28 cellular contexts compared by ENCODE assay signal in genomic region chr3:186599142-186599784, GRCh38. TPM values are rescaled to one million over a fixed set of nuclear protein-coding genes. Genes with fewer than 3 reads are reported as not detected.
DNase-seq lines count a peak whose midpoint lies in the region; ATAC-seq and TF ChIP-seq lines count a peak whose summit lies in the region.
"Had no signal": no experiment of that assay in that cellular context is flagged by ENCODE, and none has a peak within 500 bp of the region (broad histone marks: within the 10 kb centered on the region; RNA-seq: fewer than 3 reads in every experiment).

No MANE protein-coding gene starts in this region.

- H3K9ac ChIP-seq in PC-3 (ENCODE audit: low read length): no peak overlapping the region

- no peaks in the 10 kb centered on the region for H3K9me3 ChIP-seq in PC-3 (ENCODE audit: low read length)
- H3K9me3 ChIP-seq in right cardiac atrium (ENCODE audit: control insufficient read depth, low read length): no peaks in the 10 kb centered on the region
- H3K9me3 ChIP-seq: esophagus squamous epithelium, gastroesophageal sphincter, SJCRH30, transverse colon had no signal

- no TSS peak for BruUV-seq in PC-3 (replicated peaks; lab: Mats Ljungman, UMichigan)

- no peak overlapping the region for H3K27ac ChIP-seq in PC-3 (ENCODE audit: low read length)
- peak overlapping the region; percentile 49 for H3K27ac ChIP-seq in right cardiac atrium (ENCODE audit: low read length)
- H3K27ac ChIP-seq: esophagus squamous epithelium, gastroesophageal sphincter, SJCRH30, transverse colon had no signal

- no peak overlapping the region for H2AFZ ChIP-seq in PC-3 (ENCODE audit: low read length)

- intact Hi-C loops in PC-3 (cut with micrococcal nuclease): no loop called here
- intact Hi-C loops in right cardiac atrium (cut with DNase I): no loop called here

- H3K36me3 Mint-ChIP-seq in activated T-helper 17 cell treated with anti-CD3 and anti-CD28 coated beads, Interleukin-2, amount 50 U/mL, for 72 hours (ENCODE audit: low read depth): no peaks in the 10 kb centered on the region
- H3K36me3 Mint-ChIP-seq: activated naive CD8-positive, alpha-beta T cell treated with anti-CD3 and anti-CD28 coated beads, Interleukin-2, amount 10 ng/mL, durations not matched to agents 7 days and 5 days; brain had no signal

- H3K27ac Mint-ChIP-seq in activated T-helper 17 cell treated with anti-CD3 and anti-CD28 coated beads, Interleukin-2, amount 50 U/mL, for 72 hours: no peak overlapping the region
- H3K27ac Mint-ChIP-seq: activated naive CD8-positive, alpha-beta T cell treated with anti-CD3 and anti-CD28 coated beads, Interleukin-2, amount 10 ng/mL, durations not matched to agents 7 days and 5 days; brain; effector memory CD8-positive, alpha-beta T cell; progenitor cell of endocrine pancreas; stimulated activated naive CD8-positive, alpha-beta T cell treated with anti-CD3 and anti-CD28 coated beads, Interleukin-15, amount 100 ng/mL, for 72 hours; T-helper 1 cell treated with Interleukin-12 subunit alpha and Interleukin-12 subunit beta and Interleukin-4 antibody, amounts not matched to agents 30 μg/mL and 1 μg/mL, for 36 hours had no signal

- H3K79me2 ChIP-seq in PC-3 (ENCODE audit: low read length): no peaks in the 10 kb centered on the region

- ATAC-seq in PC-3: peak; percentile 51; the same call in 1 of the 2 replicates
- ATAC-seq in right cardiac atrium: peak in 1 of 2 donors; percentile 28
- no peak for ATAC-seq in activated T-helper 17 cell treated with anti-CD3 and anti-CD28 coated beads, Interleukin-2, amount 50 U/mL, for 72 hours (replicated peaks)
- no peak for ATAC-seq in GM19351 (IDR thresholded peaks at IDR 0.05; ENCODE audit: unreplicated experiment)
- ATAC-seq: effector memory CD8-positive, alpha-beta T cell; gastroesophageal sphincter; stimulated activated naive CD8-positive, alpha-beta T cell treated with anti-CD3 and anti-CD28 coated beads, Interleukin-15, amount 100 ng/mL, for 72 hours had no signal

- H3K9me2 ChIP-seq in PC-3 (replicated peaks; ENCODE audit: low read length): no peaks in the 10 kb centered on the region

- H3K9me3 Mint-ChIP-seq in activated T-helper 17 cell treated with anti-CD3 and anti-CD28 coated beads, Interleukin-2, amount 50 U/mL, for 72 hours: no peaks in the 10 kb centered on the region
- H3K9me3 Mint-ChIP-seq: activated naive CD8-positive, alpha-beta T cell treated with anti-CD3 and anti-CD28 coated beads, Interleukin-2, amount 10 ng/mL, durations not matched to agents 7 days and 5 days; brain; effector memory CD8-positive, alpha-beta T cell; neural crest cell; stimulated activated naive CD8-positive, alpha-beta T cell treated with anti-CD3 and anti-CD28 coated beads, Interleukin-15, amount 100 ng/mL, for 72 hours; T-helper 1 cell treated with Interleukin-12 subunit alpha and Interleukin-12 subunit beta and Interleukin-4 antibody, amounts not matched to agents 30 μg/mL and 1 μg/mL, for 36 hours had no signal

- no peak overlapping the region for H3K4me2 ChIP-seq in PC-3 (ENCODE audit: low read length)
- H3K4me2 ChIP-seq: smooth muscle cell had no signal

- H3K27me3 Mint-ChIP-seq in activated T-helper 17 cell treated with anti-CD3 and anti-CD28 coated beads, Interleukin-2, amount 50 U/mL, for 72 hours: no peaks in the 10 kb centered on the region

- no peak for TF ChIP-seq CTCF in PC-3 (conservative IDR thresholded peaks at IDR 0.05; ENCODE audit: low read depth, low read length)

- H3K4me3 ChIP-seq in PC-3 (ENCODE audit: low read length) (no peak overlapping the region), right cardiac atrium (ENCODE audit: low read length) (no peak overlapping the region)
- H3K4me3 ChIP-seq: esophagus squamous epithelium, gastroesophageal sphincter, SJCRH30, smooth muscle cell, transverse colon had no signal

- no peaks in the 10 kb centered on the region for H4K20me1 ChIP-seq in PC-3 (ENCODE audit: low read length)

- 69% methylated on average over 12 of the region's 12 CpGs for WGBS in right cardiac atrium

- H3K4me1 ChIP-seq in PC-3 (ENCODE audit: insufficient read depth, low read length): no peaks in the 10 kb centered on the region
- H3K4me1 ChIP-seq in right cardiac atrium (ENCODE audit: control insufficient read depth, insufficient read depth, low read length): peaks cover 3% of the 10 kb centered on the region
- H3K4me1 ChIP-seq: esophagus squamous epithelium, gastroesophageal sphincter, SJCRH30 had no signal

- no peaks in the 10 kb centered on the region for H3K36me3 ChIP-seq in PC-3 (ENCODE audit: low read depth, low read length)
- H3K36me3 ChIP-seq: esophagus squamous epithelium, gastroesophageal sphincter, SJCRH30, transverse colon had no signal

- POLR2A ChIA-PET in PC-3 (lab: Charles Lee; ENCODE audit: unreplicated experiment): no interaction called here

- DNase-seq in PC-3: no peak
- no peak for DNase-seq in right cardiac atrium
- DNase-seq in renal cortical epithelial cell (ENCODE audit: low read depth): peak; percentile 47
- DNase-seq: activated CD4-positive, alpha-beta T cell treated with anti-CD3 and anti-CD28 coated beads, Interleukin-2, amount 50 U/mL, for 1 hour; activated naive CD8-positive, alpha-beta T cell treated with anti-CD3 and anti-CD28 coated beads, Interleukin-2, amount 10 ng/mL, durations not matched to agents 7 days and 5 days; AML-193; effector memory CD8-positive, alpha-beta T cell; esophagus squamous epithelium; HCEC 1CT; Kasumi-1; NCI-H1048; NCI-H2029; NCI-H345; NCI-H82; SJCRH30; stimulated activated CD4-positive, alpha-beta T cell treated with anti-CD3 and anti-CD28 coated beads, Interleukin-2, amount 100 ng/mL, for 48 hours; stimulated activated naive CD8-positive, alpha-beta T cell treated with anti-CD3 and anti-CD28 coated beads, Interleukin-15, amount 100 ng/mL, for 72 hours; transverse colon had no signal

- no peaks in the 10 kb centered on the region for H3F3A ChIP-seq in PC-3 (ENCODE audit: low read length, unreplicated experiment)

- no peak overlapping the region for H3K4me3 Mint-ChIP-seq in activated T-helper 17 cell treated with anti-CD3 and anti-CD28 coated beads, Interleukin-2, amount 50 U/mL, for 72 hours
- H3K4me3 Mint-ChIP-seq: activated naive CD8-positive, alpha-beta T cell treated with anti-CD3 and anti-CD28 coated beads, Interleukin-2, amount 10 ng/mL, durations not matched to agents 7 days and 5 days; brain; effector memory CD8-positive, alpha-beta T cell; neural crest cell; stimulated activated naive CD8-positive, alpha-beta T cell treated with anti-CD3 and anti-CD28 coated beads, Interleukin-15, amount 100 ng/mL, for 72 hours; T-helper 1 cell treated with Interleukin-12 subunit alpha and Interleukin-12 subunit beta and Interleukin-4 antibody, amounts not matched to agents 30 μg/mL and 1 μg/mL, for 36 hours had no signal

- no peaks in the 10 kb centered on the region for H3K27me3 ChIP-seq in PC-3 (ENCODE audit: low read length)
- H3K27me3 ChIP-seq in right cardiac atrium (ENCODE audit: control insufficient read depth, insufficient read depth): no peaks in the 10 kb centered on the region
- H3K27me3 ChIP-seq: esophagus squamous epithelium, gastroesophageal sphincter, SJCRH30, transverse colon had no signal

- CTCF ChIA-PET in PC-3 (lab: Charles Lee): no interaction called here

- H3K4me1 Mint-ChIP-seq in activated T-helper 17 cell treated with anti-CD3 and anti-CD28 coated beads, Interleukin-2, amount 50 U/mL, for 72 hours: no peaks in the 10 kb centered on the region
- H3K4me1 Mint-ChIP-seq: stimulated activated naive CD8-positive, alpha-beta T cell treated with anti-CD3 and anti-CD28 coated beads, Interleukin-15, amount 100 ng/mL, for 72 hours had no signal

RNA-seq across cellular contexts. Expression of gene AHSG, which starts 13.6 kb away (rescaled TPM):
- not detected in 2 replicates for total RNA-seq in PC-3 (2014; rRNA removed)
- total RNA-seq in right cardiac atrium: under 1 TPM in 1 of 4 donors, not detected in 3; 0.20 TPM
- polyA plus RNA-seq in right cardiac atrium: 0.05 TPM
- total RNA-seq in renal cortical epithelial cell: not detected in 2 replicates
- not detected for total RNA-seq in activated T-helper 17 cell treated with anti-CD3 and anti-CD28 coated beads, Interleukin-2, amount 50 U/mL, for 72 hours
- total RNA-seq: activated naive CD8-positive, alpha-beta T cell treated with anti-CD3 and anti-CD28 coated beads, Interleukin-2, amount 10 ng/mL, durations not matched to agents 7 days and 5 days; Daoy; esophagus squamous epithelium; gastroesophageal sphincter; OCI-LY7; SJCRH30; transverse colon had no signal

RNA-seq across cellular contexts. Expression of gene DNAJB11, which starts 28.7 kb away (rescaled TPM):
- 117 and 120 TPM in 2 replicates for total RNA-seq in PC-3 (2014; rRNA removed)
- 10 to 100 TPM; 25.6 to 60.5 (median 41.6) TPM for total RNA-seq in right cardiac atrium
- polyA plus RNA-seq in right cardiac atrium: 51.6 TPM
- total RNA-seq in renal cortical epithelial cell: 57.9 and 62.9 TPM in 2 replicates
- 10 to 100 TPM; 22.4 to 46.7 TPM for total RNA-seq in activated T-helper 17 cell treated with anti-CD3 and anti-CD28 coated beads, Interleukin-2, amount 50 U/mL, for 72 hours

RNA-seq across cellular contexts. Expression of gene TBCCD1, which starts 32.1 kb away (rescaled TPM):
- 16.6 and 17.0 TPM in 2 replicates for total RNA-seq in PC-3 (2014; rRNA removed)
- 1 to 10 TPM; 6.4 to 8.4 (median 7.5) TPM for total RNA-seq in right cardiac atrium
- 4.7 TPM for polyA plus RNA-seq in right cardiac atrium
- 15.5 and 16.0 TPM in 2 replicates for total RNA-seq in renal cortical epithelial cell
- total RNA-seq in activated T-helper 17 cell treated with anti-CD3 and anti-CD28 coated beads, Interleukin-2, amount 50 U/mL, for 72 hours: 1 to 10 TPM; 7.8 to 9.7 TPM

RNA-seq across cellular contexts. Expression of gene FETUB, which starts 40.9 kb away (rescaled TPM):
- total RNA-seq in PC-3 (2014; rRNA removed): not detected in 2 replicates
- total RNA-seq in right cardiac atrium: not detected
- polyA plus RNA-seq in right cardiac atrium: 0.07 TPM
- not detected in 2 replicates for total RNA-seq in renal cortical epithelial cell
- total RNA-seq in activated T-helper 17 cell treated with anti-CD3 and anti-CD28 coated beads, Interleukin-2, amount 50 U/mL, for 72 hours: not detected
- total RNA-seq: activated naive CD8-positive, alpha-beta T cell treated with anti-CD3 and anti-CD28 coated beads, Interleukin-2, amount 10 ng/mL, durations not matched to agents 7 days and 5 days; Daoy; gastroesophageal sphincter; neural crest cell; OCI-LY7; progenitor cell of endocrine pancreas; SJCRH30; transverse colon had no signal
- polyA plus RNA-seq: smooth muscle cell had no signal

RNA-seq across cellular contexts. Expression of gene CRYGS, which starts 55.1 kb away (rescaled TPM):
- total RNA-seq in PC-3 (2014; rRNA removed): 3.4 and 4.4 TPM in 2 replicates
- total RNA-seq in right cardiac atrium: 1 to 10 TPM; 1.6 to 2.0 (median 1.8) TPM
- 1.3 TPM for polyA plus RNA-seq in right cardiac atrium
- 1.2 TPM in 1 of 2 replicates, not detected in the other for total RNA-seq in renal cortical epithelial cell
- 1 to 10 TPM; 2.4 to 4.9 TPM for total RNA-seq in activated T-helper 17 cell treated with anti-CD3 and anti-CD28 coated beads, Interleukin-2, amount 50 U/mL, for 72 hours
